Comparison of ENCODE assay signal across 12 cellular contexts in genomic region chr20:9200620-9201019, GRCh38.
DNase-seq lines count a peak whose midpoint lies in the region; ATAC-seq and TF ChIP-seq lines count a peak whose summit lies in the region.
"Had no signal": no experiment of that assay in that cellular context is flagged by ENCODE, and none has a peak within 500 bp of the region (broad histone marks: within the 10 kb centered on the region; RNA-seq: fewer than 3 reads in every experiment).

No MANE protein-coding gene starts in this region.

- TF ChIP-seq CTCF in epithelial cell of proximal tubule (conservative IDR thresholded peaks at IDR 0.05; ENCODE audit: low read depth, low read length) (no peak), retinal pigment epithelial cell (conservative IDR thresholded peaks at IDR 0.05; ENCODE audit: low read depth, low read length) (no peak), transverse colon (IDR thresholded peaks at IDR 0.05) (no peak)

- in situ Hi-C loops in GM23248 (cut with MboI), result no loop called here
- in situ Hi-C loops in transverse colon (cut with MboI; ENCODE audit: low pct_ligation_motif_present in 1 of 4, low pct_unique_long_range_greater_than_20kb in 1 of 4, low sequenced_read_pairs in 3 of 4), result no loop called here

- H3K36me3 ChIP-seq in GM23248 (ENCODE audit: low read depth) (no peaks in the 10 kb centered on the region), transverse colon (no peaks in the 10 kb centered on the region)

- H3K4me2 ChIP-seq in GM23248 (ENCODE audit: unreplicated experiment), result peak overlapping the region; percentile 70

- no peak for TF ChIP-seq POLR2A in transverse colon (IDR thresholded peaks at IDR 0.05)

- no peak for ATAC-seq in HG02970 (IDR thresholded peaks at IDR 0.05; ENCODE audit: low FRiP score, unreplicated experiment)
- ATAC-seq: HepG2 had no signal

- no peak for TF ChIP-seq EP300 in transverse colon (IDR thresholded peaks at IDR 0.05; ENCODE audit: low read depth)

- intact Hi-C loops in transverse colon (cut with DNase I; ENCODE audit: low total_unique reads), result no loop called here
- intact Hi-C loops in head of caudate nucleus (cut with DNase I), result no loop called here

- H3K27ac ChIP-seq in GM23248 (peak overlapping the region; percentile 30), transverse colon (no peak overlapping the region)

- no peaks in the 10 kb centered on the region for H4K20me1 ChIP-seq in GM23248 (ENCODE audit: insufficient read depth)

- 0 to 20% methylated on average over 1 of the region's 1 CpG for WGBS in GM23248 (ENCODE audit: low coverage in 1 of 2, low lambda C conversion rate in 2 of 2, missing lambda C conversion rate in 2 of 2), 2 experiments
- 84% methylated on average over 1 of the region's 1 CpG; no CpG with 5 or more reads in 1 of the 2 donors for WGBS in transverse colon (ENCODE audit: low coverage in 1 of 2), 2 donors

- peaks cover 13% of the 10 kb centered on the region for H3K4me1 ChIP-seq in GM23248 (ENCODE audit: insufficient read depth)
- H3K4me1 ChIP-seq in transverse colon, result peaks cover 0 to 6% (median 3%) of the 10 kb centered on the region in 4 donors

- no peaks in the 10 kb centered on the region for H3K27me3 ChIP-seq in GM23248 (replicated peaks; ENCODE audit: insufficient read depth)
- no peaks in the 10 kb centered on the region for H3K27me3 ChIP-seq in transverse colon

- peak overlapping the region; percentile 39; the same call in 1 of the 2 replicates for H2AFZ ChIP-seq in GM23248

- no peak overlapping the region; the same call in 1 of the 2 replicates for H3K9ac ChIP-seq in GM23248

- H3K4me3 ChIP-seq in GM23248 (peak overlapping the region; percentile 41), epithelial cell of proximal tubule (ENCODE audit: low read depth, low read length) (no peak overlapping the region), retinal pigment epithelial cell (ENCODE audit: low read length) (no peak overlapping the region), transverse colon (no peak overlapping the region)

- peaks cover 25% of the 10 kb centered on the region for H3F3A ChIP-seq in GM23248 (ENCODE audit: insufficient read depth)

- no peaks in the 10 kb centered on the region for H3K79me2 ChIP-seq in GM23248 (ENCODE audit: insufficient read depth)

- peak; percentile 64 for DNase-seq in GM23248
- peak; percentile 21 for DNase-seq in RKO (ENCODE audit: low spot score)
- DNase-seq in epithelial cell of proximal tubule (ENCODE audit: low read depth), result peak; percentile 35
- peak; percentile 20 for DNase-seq in retinal pigment epithelial cell (ENCODE audit: low read depth)
- DNase-seq in transverse colon, result no peak
- no peak for DNase-seq in head of caudate nucleus
- no peak for DNase-seq in RPMI8226
- DNase-seq: GOT3, NCI-H1930, T-helper 1 cell had no signal

- H3K9me2 ChIP-seq in GM23248 (ENCODE audit: insufficient read depth), result no peaks in the 10 kb centered on the region

- H3K9me3 ChIP-seq in GM23248 (ENCODE audit: low read depth) (no peaks in the 10 kb centered on the region), transverse colon (no peaks in the 10 kb centered on the region)

Comparison
In these comparisons a context has a peak if more than half of its experiments do, and no peak if none do; other contexts are left out.
1. DNase-seq: peak in GM23248 (single experiment), RKO (single experiment), epithelial cell of proximal tubule (single experiment) and retinal pigment epithelial cell (single experiment); none in transverse colon (single experiment), head of caudate nucleus (0 of 42) and RPMI8226 (single experiment).